In genomic region chr6:3376064-3376463, GRCh38 we compare ENCODE assay signal across 17 cellular contexts.
DNase-seq lines count a peak whose midpoint lies in the region; ATAC-seq and TF ChIP-seq lines count a peak whose summit lies in the region.
"Had no signal": no experiment of that assay in that cellular context is flagged by ENCODE, and none has a peak within 500 bp of the region (broad histone marks: within the 10 kb centered on the region; RNA-seq: fewer than 3 reads in every experiment).

No MANE protein-coding gene starts in this region.

- H4K8ac ChIP-seq in mesenchymal stem cell (ENCODE audit: low read length), result no peak overlapping the region

- H3K36me3 ChIP-seq in mesenchymal stem cell (ENCODE audit: control insufficient read depth in 1 of 2, insufficient read depth in 2 of 2, low read depth in 1 of 2, low read length in 2 of 2), result peaks cover 0 to 42% of the 10 kb centered on the region in 2 experiments

- no peak overlapping the region for H2BK5ac ChIP-seq in mesenchymal stem cell (ENCODE audit: low read depth, low read length, poor library complexity, severe bottlenecking)

- H3K36me3 Mint-ChIP-seq in activated CD4-positive, alpha-beta memory T cell treated with anti-CD3 and anti-CD28 coated beads for 36 hours, result no peaks in the 10 kb centered on the region
- peaks cover 3% of the 10 kb centered on the region for H3K36me3 Mint-ChIP-seq in chondrocyte (ENCODE audit: low read depth)
- H3K36me3 Mint-ChIP-seq: CD14-positive monocyte had no signal

- no peak overlapping the region for H2BK120ac ChIP-seq in mesenchymal stem cell (ENCODE audit: low read depth, low read length)

- no peak overlapping the region for H3K4me2 ChIP-seq in mesenchymal stem cell (ENCODE audit: low read length, poor library complexity, severe bottlenecking)

- WGBS in mesenchymal stem cell, result 88% methylated on average over 8 of the region's 8 CpGs

- no peak overlapping the region for H3K4me3 Mint-ChIP-seq in activated CD4-positive, alpha-beta memory T cell treated with anti-CD3 and anti-CD28 coated beads for 36 hours
- no peak overlapping the region for H3K4me3 Mint-ChIP-seq in chondrocyte (ENCODE audit: unreplicated experiment)
- H3K4me3 Mint-ChIP-seq: CD14-positive monocyte, H9 had no signal

- H3K14ac ChIP-seq in mesenchymal stem cell (ENCODE audit: low read length in 2 of 2), result no peak overlapping the region

- no peak overlapping the region for H3K18ac ChIP-seq in mesenchymal stem cell (ENCODE audit: low read depth in 1 of 2, low read length in 2 of 2)

- no peaks in the 10 kb centered on the region for H3K4me1 ChIP-seq in mesenchymal stem cell (ENCODE audit: control insufficient read depth, insufficient read depth, low read depth, low read length)

- no peak overlapping the region for H3K4me3 ChIP-seq in LNCaP clone FGC (ENCODE audit: low read depth, low read length)
- no peak overlapping the region for H3K4me3 ChIP-seq in mesenchymal stem cell (ENCODE audit: insufficient read depth in 1 of 2, low read depth in 1 of 2, low read length in 2 of 2)

- no peak overlapping the region for H4K91ac ChIP-seq in mesenchymal stem cell (ENCODE audit: low read length)

- no peak overlapping the region for H3K23ac ChIP-seq in mesenchymal stem cell (ENCODE audit: low read length in 2 of 2)

- H3K9me3 ChIP-seq in mesenchymal stem cell (ENCODE audit: control insufficient read depth, low read length), result no peaks in the 10 kb centered on the region

- intact Hi-C loops in activated CD4-positive, alpha-beta memory T cell treated with anti-CD3 and anti-CD28 coated beads for 36 hours (cut with micrococcal nuclease), result no loop called here
- intact Hi-C loops in left cardiac atrium (cut with DNase I), result no loop called here

- no peak overlapping the region for H3K4ac ChIP-seq in mesenchymal stem cell (ENCODE audit: low read depth in 1 of 2, low read length in 2 of 2)

- POLR2A ChIA-PET in activated CD4-positive, alpha-beta memory T cell treated with anti-CD3 and anti-CD28 coated beads for 36 hours (lab: Charles Lee), result no interaction called here

- H2BK12ac ChIP-seq in mesenchymal stem cell (ENCODE audit: low read length in 2 of 2), result no peak overlapping the region

- no peaks in the 10 kb centered on the region for H3K79me1 ChIP-seq in mesenchymal stem cell (replicated peaks; ENCODE audit: low read length, poor library complexity, severe bottlenecking)

- CTCF ChIA-PET in activated CD4-positive, alpha-beta memory T cell treated with anti-CD3 and anti-CD28 coated beads for 36 hours (lab: Charles Lee), result interaction anchor here (2.4 kb wide), 1 partner anchor 356 kb away, joined by 5 read pairs; no protein-coding TSS in a partner anchor

- DNase-seq in LNCaP clone FGC (ENCODE audit: low read depth) (peak; percentile 43), foreskin melanocyte (peak; percentile 62), mesenchymal stem cell (no peak), superior temporal gyrus (ENCODE audit: extremely low spot score) (peak; percentile 86), chondrocyte (ENCODE audit: low spot score) (no peak), left cardiac atrium (no peak), amniotic stem cell (lab: John Stamatoyannopoulos, UW) (no peak)
- no peak for DNase-seq in activated CD4-positive, alpha-beta memory T cell treated with anti-CD3 and anti-CD28 coated beads for 36 hours
- DNase-seq: COR-L47, H9, MM.1S, NCI-H1105, NCI-H1694, NCI-H226, NCI-H526, Right ventricle myocardium superior had no signal

- no peak overlapping the region for H2AK5ac ChIP-seq in mesenchymal stem cell (ENCODE audit: low read length, severe bottlenecking)

- H3K27ac Mint-ChIP-seq in activated CD4-positive, alpha-beta memory T cell treated with anti-CD3 and anti-CD28 coated beads for 36 hours, result no peak overlapping the region
- H3K27ac Mint-ChIP-seq in chondrocyte (ENCODE audit: unreplicated experiment), result no peak overlapping the region
- H3K27ac Mint-ChIP-seq: CD14-positive monocyte, H9 had no signal

- no peak overlapping the region for H2AFZ ChIP-seq in mesenchymal stem cell (ENCODE audit: low read depth, low read length)

- peak overlapping the region; percentile 13 for H2BK15ac ChIP-seq in mesenchymal stem cell (ENCODE audit: low read depth, poor library complexity, severe bottlenecking)

- TF ChIP-seq CTCF in LNCaP clone FGC (IDR thresholded peaks at IDR 0.05; ENCODE audit: control insufficient read depth, extremely low read depth, insufficient read depth) (no peak), chondrocyte (IDR thresholded peaks at IDR 0.05) (no peak)

- no peak for ATAC-seq in left cardiac atrium

- no peak overlapping the region for H3K9ac ChIP-seq in mesenchymal stem cell (ENCODE audit: low read length)

- H3K27me3 ChIP-seq in mesenchymal stem cell (ENCODE audit: control insufficient read depth in 1 of 2, insufficient read depth in 1 of 2, low read length in 2 of 2), result peaks cover 0 to 6% of the 10 kb centered on the region in 2 experiments

- peaks cover 32% of the 10 kb centered on the region for H3K4me1 Mint-ChIP-seq in activated CD4-positive, alpha-beta memory T cell treated with anti-CD3 and anti-CD28 coated beads for 36 hours (ENCODE audit: low read depth)
- peaks cover 14% of the 10 kb centered on the region for H3K4me1 Mint-ChIP-seq in chondrocyte (ENCODE audit: low read depth)

- no peaks in the 10 kb centered on the region for H3K27me3 Mint-ChIP-seq in activated CD4-positive, alpha-beta memory T cell treated with anti-CD3 and anti-CD28 coated beads for 36 hours
- H3K27me3 Mint-ChIP-seq in chondrocyte (ENCODE audit: low read depth), result no peaks in the 10 kb centered on the region

- no peak overlapping the region for H3K27ac ChIP-seq in mesenchymal stem cell (ENCODE audit: low read length, poor library complexity, severe bottlenecking)

- no peaks in the 10 kb centered on the region for H3K9me3 Mint-ChIP-seq in activated CD4-positive, alpha-beta memory T cell treated with anti-CD3 and anti-CD28 coated beads for 36 hours
- no peaks in the 10 kb centered on the region for H3K9me3 Mint-ChIP-seq in chondrocyte (ENCODE audit: low read depth)
- H3K9me3 Mint-ChIP-seq: H9 had no signal

Comparison
In these comparisons a context has a peak if more than half of its experiments do, and no peak if none do; other contexts are left out.
1. DNase-seq: peak in LNCaP clone FGC (single experiment), foreskin melanocyte (single experiment) and superior temporal gyrus (single experiment); none in mesenchymal stem cell (single experiment), activated CD4-positive, alpha-beta memory T cell treated with anti-CD3 and anti-CD28 coated beads for 36 hours (single experiment), chondrocyte (single experiment), left cardiac atrium (single experiment) and amniotic stem cell (single experiment).